ENCODE assay signal across 1 cellular context in genomic region chr6:18042536-18043145, GRCh38.
TF ChIP-seq lines count a peak whose summit lies in the region.

No MANE protein-coding gene starts in this region.

TF ChIP-seq in endothelial cell of umbilical vein, 7 proteins besides CTCF, POLR2A, EP300 and RAD21:
- TF ChIP-seq FOS (IDR thresholded peaks at IDR 0.05; ENCODE audit: borderline replicate concordance, insufficient read depth, low read length) (no peak), MAX (IDR thresholded peaks at IDR 0.05; ENCODE audit: insufficient read depth, insufficient read length) (no peak), GATA2 (IDR thresholded peaks at IDR 0.05; ENCODE audit: insufficient read depth, insufficient read length, low read depth, low read length) (no peak), POLR2AphosphoS5 (IDR thresholded peaks at IDR 0.05; ENCODE audit: insufficient read depth, low read depth, low read length) (no peak), JUN (IDR thresholded peaks at IDR 0.05; ENCODE audit: borderline replicate concordance, insufficient read depth, insufficient read length, low read depth) (no peak), MYC (IDR thresholded peaks at IDR 0.05; ENCODE audit: low read depth, low read length) (no peak), EZH2 (IDR thresholded peaks at IDR 0.05; ENCODE audit: borderline replicate concordance, low read depth, low read length, severe bottlenecking) (no peak)
